ENCODE assay signal across 1 cellular context in the genomic region with DNA sequence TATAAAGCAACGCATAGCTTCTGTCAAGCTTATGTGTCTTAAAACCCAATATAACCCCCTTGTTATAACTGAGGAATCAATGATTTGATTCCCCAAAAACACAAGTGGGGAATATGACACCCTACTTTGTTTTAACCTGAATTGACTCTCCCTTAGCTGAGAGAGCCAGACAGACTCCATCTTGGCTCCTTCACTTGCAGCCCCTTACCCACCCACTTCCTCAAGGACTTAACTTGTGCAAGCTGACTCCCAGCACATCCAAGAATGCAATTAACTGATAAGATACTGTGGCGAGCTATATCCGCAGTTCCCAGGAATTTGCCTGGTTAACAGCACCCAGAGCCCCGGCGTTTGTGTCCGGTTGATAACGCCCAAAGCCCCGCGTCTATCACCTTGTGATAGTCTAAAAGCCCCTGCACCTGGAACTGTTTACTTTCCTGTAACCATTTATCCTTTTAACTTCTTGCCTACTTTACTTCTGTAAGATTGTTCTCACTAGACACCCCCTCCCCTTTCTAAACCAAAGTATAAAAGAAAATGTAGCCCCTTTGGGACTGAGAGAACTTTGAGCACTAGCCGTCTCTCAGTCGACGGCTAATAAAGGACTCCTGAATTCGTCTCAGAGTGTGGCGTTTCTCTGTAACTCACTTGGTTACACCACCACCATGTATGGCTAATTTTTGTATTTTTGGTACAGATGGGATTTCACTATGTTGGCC.
TF ChIP-seq lines count a peak whose summit lies in the region.
"Not testable (repeated sequence)": the region's sequence is repeated elsewhere in the genome, so short reads cannot be mapped to it uniquely, and the experiment has no call there.

No MANE protein-coding gene starts in this region.

TF ChIP-seq in K562, 482 proteins besides CTCF, POLR2A, EP300 and RAD21 (continued from another document and continues in another):
- TF ChIP-seq, protein P1, sequence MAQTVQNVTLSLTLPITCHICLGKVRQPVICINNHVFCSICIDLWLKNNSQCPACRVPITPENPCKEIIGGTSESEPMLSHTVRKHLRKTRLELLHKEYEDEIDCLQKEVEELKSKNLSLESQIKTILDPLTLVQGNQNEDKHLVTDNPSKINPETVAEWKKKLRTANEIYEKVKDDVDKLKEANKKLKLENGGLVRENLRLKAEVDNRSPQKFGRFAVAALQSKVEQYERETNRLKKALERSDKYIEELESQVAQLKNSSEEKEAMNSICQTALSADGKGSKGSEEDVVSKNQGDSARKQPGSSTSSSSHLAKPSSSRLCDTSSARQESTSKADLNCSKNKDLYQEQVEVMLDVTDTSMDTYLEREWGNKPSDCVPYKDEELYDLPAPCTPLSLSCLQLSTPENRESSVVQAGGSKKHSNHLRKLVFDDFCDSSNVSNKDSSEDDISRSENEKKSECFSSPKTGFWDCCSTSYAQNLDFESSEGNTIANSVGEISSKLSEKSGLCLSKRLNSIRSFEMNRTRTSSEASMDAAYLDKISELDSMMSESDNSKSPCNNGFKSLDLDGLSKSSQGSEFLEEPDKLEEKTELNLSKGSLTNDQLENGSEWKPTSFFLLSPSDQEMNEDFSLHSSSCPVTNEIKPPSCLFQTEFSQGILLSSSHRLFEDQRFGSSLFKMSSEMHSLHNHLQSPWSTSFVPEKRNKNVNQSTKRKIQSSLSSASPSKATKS (CRISPR knock-in tag; IDR thresholded peaks at IDR 0.05), result peak; percentile 98
- TF ChIP-seq, protein P2, sequence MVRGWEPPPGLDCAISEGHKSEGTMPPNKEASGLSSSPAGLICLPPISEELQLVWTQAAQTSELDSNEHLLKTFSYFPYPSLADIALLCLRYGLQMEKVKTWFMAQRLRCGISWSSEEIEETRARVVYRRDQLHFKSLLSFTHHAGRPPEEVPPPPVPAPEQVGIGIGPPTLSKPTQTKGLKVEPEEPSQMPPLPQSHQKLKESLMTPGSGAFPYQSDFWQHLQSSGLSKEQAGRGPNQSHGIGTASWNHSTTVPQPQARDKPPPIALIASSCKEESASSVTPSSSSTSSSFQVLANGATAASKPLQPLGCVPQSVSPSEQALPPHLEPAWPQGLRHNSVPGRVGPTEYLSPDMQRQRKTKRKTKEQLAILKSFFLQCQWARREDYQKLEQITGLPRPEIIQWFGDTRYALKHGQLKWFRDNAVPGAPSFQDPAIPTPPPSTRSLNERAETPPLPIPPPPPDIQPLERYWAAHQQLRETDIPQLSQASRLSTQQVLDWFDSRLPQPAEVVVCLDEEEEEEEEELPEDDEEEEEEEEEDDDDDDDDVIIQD (CRISPR knock-in tag; IDR thresholded peaks at IDR 0.05), result peak; percentile 99
- TF ChIP-seq, protein P3, sequence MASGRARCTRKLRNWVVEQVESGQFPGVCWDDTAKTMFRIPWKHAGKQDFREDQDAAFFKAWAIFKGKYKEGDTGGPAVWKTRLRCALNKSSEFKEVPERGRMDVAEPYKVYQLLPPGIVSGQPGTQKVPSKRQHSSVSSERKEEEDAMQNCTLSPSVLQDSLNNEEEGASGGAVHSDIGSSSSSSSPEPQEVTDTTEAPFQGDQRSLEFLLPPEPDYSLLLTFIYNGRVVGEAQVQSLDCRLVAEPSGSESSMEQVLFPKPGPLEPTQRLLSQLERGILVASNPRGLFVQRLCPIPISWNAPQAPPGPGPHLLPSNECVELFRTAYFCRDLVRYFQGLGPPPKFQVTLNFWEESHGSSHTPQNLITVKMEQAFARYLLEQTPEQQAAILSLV (tag; IDR thresholded peaks at IDR 0.05), result peak; percentile 98
- peak; percentile 100 for TF ChIP-seq ZNF311 (CRISPR knock-in tag; IDR thresholded peaks at IDR 0.05)
- TF ChIP-seq CEBPG (CRISPR knock-in tag; IDR thresholded peaks at IDR 0.05), result not testable (repeated sequence)
- peak in 1 of 2 experiments; percentile 31; a peak in 1 of 4 replicates for TF ChIP-seq CEBPG (tag; conservative IDR thresholded peaks at IDR 0.05 in 1 of 2, IDR thresholded peaks at IDR 0.05 in 1 of 2)
- peak; percentile 100 for TF ChIP-seq ZNF165 (CRISPR knock-in tag; IDR thresholded peaks at IDR 0.05; ENCODE audit: borderline replicate concordance)
- peak; percentile 96 for TF ChIP-seq TEAD2 (tag; IDR thresholded peaks at IDR 0.05)
- TF ChIP-seq ZNF347 (CRISPR knock-in tag; IDR thresholded peaks at IDR 0.05; ENCODE audit: low read depth), result peak; percentile 92
- TF ChIP-seq SMARCA4 (IDR thresholded peaks at IDR 0.05), result 0 out of 2 replicates have a peak, but pooled peaks have one; percentile 22
- TF ChIP-seq ADNP (tag; IDR thresholded peaks at IDR 0.05), result peak; percentile 44; the same call in 1 of the 2 replicates
- TF ChIP-seq BCL6 (CRISPR knock-in tag; IDR thresholded peaks at IDR 0.05), result peak; percentile 99
- TF ChIP-seq GATAD2A (IDR thresholded peaks at IDR 0.05), result peak; percentile 100
- TF ChIP-seq ARID1B (IDR thresholded peaks at IDR 0.05), result peak; percentile 84
- TF ChIP-seq, protein P4, sequence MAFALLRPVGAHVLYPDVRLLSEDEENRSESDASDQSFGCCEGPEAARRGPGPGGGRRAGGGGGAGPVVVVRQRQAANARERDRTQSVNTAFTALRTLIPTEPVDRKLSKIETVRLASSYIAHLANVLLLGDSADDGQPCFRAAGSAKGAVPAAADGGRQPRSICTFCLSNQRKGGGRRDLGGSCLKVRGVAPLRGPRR (CRISPR knock-in tag; IDR thresholded peaks at IDR 0.05), result peak; percentile 99
- TF ChIP-seq, protein P5, sequence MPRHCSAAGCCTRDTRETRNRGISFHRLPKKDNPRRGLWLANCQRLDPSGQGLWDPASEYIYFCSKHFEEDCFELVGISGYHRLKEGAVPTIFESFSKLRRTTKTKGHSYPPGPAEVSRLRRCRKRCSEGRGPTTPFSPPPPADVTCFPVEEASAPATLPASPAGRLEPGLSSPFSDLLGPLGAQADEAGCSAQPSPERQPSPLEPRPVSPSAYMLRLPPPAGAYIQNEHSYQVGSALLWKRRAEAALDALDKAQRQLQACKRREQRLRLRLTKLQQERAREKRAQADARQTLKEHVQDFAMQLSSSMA (CRISPR knock-in tag; IDR thresholded peaks at IDR 0.05), result peak; percentile 95
- TF ChIP-seq, protein P6, sequence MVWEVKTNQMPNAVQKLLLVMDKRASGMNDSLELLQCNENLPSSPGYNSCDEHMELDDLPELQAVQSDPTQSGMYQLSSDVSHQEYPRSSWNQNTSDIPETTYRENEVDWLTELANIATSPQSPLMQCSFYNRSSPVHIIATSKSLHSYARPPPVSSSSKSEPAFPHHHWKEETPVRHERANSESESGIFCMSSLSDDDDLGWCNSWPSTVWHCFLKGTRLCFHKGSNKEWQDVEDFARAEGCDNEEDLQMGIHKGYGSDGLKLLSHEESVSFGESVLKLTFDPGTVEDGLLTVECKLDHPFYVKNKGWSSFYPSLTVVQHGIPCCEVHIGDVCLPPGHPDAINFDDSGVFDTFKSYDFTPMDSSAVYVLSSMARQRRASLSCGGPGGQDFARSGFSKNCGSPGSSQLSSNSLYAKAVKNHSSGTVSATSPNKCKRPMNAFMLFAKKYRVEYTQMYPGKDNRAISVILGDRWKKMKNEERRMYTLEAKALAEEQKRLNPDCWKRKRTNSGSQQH (CRISPR knock-in tag; IDR thresholded peaks at IDR 0.05), result peak; percentile 99
- TF ChIP-seq CCNT2 (IDR thresholded peaks at IDR 0.05; ENCODE audit: borderline replicate concordance, extremely low read depth, insufficient read length, low read depth, low read length), result peak; percentile 22
- TF ChIP-seq ZNF699 (CRISPR knock-in tag; IDR thresholded peaks at IDR 0.05; ENCODE audit: insufficient replicate concordance), result peak; percentile 97
- TF ChIP-seq, protein P7, sequence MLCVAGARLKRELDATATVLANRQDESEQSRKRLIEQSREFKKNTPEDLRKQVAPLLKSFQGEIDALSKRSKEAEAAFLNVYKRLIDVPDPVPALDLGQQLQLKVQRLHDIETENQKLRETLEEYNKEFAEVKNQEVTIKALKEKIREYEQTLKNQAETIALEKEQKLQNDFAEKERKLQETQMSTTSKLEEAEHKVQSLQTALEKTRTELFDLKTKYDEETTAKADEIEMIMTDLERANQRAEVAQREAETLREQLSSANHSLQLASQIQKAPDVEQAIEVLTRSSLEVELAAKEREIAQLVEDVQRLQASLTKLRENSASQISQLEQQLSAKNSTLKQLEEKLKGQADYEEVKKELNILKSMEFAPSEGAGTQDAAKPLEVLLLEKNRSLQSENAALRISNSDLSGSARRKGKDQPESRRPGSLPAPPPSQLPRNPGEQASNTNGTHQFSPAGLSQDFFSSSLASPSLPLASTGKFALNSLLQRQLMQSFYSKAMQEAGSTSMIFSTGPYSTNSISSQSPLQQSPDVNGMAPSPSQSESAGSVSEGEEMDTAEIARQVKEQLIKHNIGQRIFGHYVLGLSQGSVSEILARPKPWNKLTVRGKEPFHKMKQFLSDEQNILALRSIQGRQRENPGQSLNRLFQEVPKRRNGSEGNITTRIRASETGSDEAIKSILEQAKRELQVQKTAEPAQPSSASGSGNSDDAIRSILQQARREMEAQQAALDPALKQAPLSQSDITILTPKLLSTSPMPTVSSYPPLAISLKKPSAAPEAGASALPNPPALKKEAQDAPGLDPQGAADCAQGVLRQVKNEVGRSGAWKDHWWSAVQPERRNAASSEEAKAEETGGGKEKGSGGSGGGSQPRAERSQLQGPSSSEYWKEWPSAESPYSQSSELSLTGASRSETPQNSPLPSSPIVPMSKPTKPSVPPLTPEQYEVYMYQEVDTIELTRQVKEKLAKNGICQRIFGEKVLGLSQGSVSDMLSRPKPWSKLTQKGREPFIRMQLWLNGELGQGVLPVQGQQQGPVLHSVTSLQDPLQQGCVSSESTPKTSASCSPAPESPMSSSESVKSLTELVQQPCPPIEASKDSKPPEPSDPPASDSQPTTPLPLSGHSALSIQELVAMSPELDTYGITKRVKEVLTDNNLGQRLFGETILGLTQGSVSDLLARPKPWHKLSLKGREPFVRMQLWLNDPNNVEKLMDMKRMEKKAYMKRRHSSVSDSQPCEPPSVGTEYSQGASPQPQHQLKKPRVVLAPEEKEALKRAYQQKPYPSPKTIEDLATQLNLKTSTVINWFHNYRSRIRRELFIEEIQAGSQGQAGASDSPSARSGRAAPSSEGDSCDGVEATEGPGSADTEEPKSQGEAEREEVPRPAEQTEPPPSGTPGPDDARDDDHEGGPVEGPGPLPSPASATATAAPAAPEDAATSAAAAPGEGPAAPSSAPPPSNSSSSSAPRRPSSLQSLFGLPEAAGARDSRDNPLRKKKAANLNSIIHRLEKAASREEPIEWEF (CRISPR knock-in tag; IDR thresholded peaks at IDR 0.05), result peak; percentile 86
- peak; percentile 99 for TF ChIP-seq E2F3 (CRISPR knock-in tag; IDR thresholded peaks at IDR 0.05)
- peak; percentile 99 for TF ChIP-seq ZNF41 (CRISPR knock-in tag; conservative IDR thresholded peaks at IDR 0.05)
- TF ChIP-seq PYGO2 (tag; IDR thresholded peaks at IDR 0.05), result peak; percentile 97
- peak; percentile 61; the same call in 1 of the 2 replicates for TF ChIP-seq POLR2AphosphoS5 (IDR thresholded peaks at IDR 0.05; ENCODE audit: control insufficient read depth, insufficient read depth, low read depth, low read length)
- TF ChIP-seq, protein P8, sequence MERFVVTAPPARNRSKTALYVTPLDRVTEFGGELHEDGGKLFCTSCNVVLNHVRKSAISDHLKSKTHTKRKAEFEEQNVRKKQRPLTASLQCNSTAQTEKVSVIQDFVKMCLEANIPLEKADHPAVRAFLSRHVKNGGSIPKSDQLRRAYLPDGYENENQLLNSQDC (CRISPR knock-in tag; IDR thresholded peaks at IDR 0.05), result peak; percentile 78
- TF ChIP-seq CBFA2T3 (IDR thresholded peaks at IDR 0.05), result peak; percentile 82
- TF ChIP-seq, protein P9, sequence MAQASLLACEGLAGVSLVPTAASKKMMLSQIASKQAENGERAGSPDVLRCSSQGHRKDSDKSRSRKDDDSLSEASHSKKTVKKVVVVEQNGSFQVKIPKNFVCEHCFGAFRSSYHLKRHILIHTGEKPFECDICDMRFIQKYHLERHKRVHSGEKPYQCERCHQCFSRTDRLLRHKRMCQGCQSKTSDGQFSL (CRISPR knock-in tag; IDR thresholded peaks at IDR 0.05), result not testable (repeated sequence)
- TF ChIP-seq, protein P9 (tag; IDR thresholded peaks at IDR 0.05), result peak in 1 of 2 experiments; percentile 99; a peak in 2 of 4 replicates
- TF ChIP-seq PPARD (CRISPR knock-in tag; IDR thresholded peaks at IDR 0.05), result peak; percentile 98
- TF ChIP-seq SMARCE1 (IDR thresholded peaks at IDR 0.05), result peak; percentile 57
- peak; percentile 50 for TF ChIP-seq FOSL1 (tag; conservative IDR thresholded peaks at IDR 0.05)
- TF ChIP-seq ZNF239 (CRISPR knock-in tag; IDR thresholded peaks at IDR 0.05), result peak; percentile 98
- TF ChIP-seq ELF1 (tag; IDR thresholded peaks at IDR 0.05), result 0 out of 2 replicates have a peak, but pooled peaks have one; percentile 22
- TF ChIP-seq, protein P10, sequence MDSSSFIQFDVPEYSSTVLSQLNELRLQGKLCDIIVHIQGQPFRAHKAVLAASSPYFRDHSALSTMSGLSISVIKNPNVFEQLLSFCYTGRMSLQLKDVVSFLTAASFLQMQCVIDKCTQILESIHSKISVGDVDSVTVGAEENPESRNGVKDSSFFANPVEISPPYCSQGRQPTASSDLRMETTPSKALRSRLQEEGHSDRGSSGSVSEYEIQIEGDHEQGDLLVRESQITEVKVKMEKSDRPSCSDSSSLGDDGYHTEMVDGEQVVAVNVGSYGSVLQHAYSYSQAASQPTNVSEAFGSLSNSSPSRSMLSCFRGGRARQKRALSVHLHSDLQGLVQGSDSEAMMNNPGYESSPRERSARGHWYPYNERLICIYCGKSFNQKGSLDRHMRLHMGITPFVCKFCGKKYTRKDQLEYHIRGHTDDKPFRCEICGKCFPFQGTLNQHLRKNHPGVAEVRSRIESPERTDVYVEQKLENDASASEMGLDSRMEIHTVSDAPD (CRISPR knock-in tag; IDR thresholded peaks at IDR 0.05), result peak; percentile 98
- peak; percentile 99 for TF ChIP-seq HDAC8 (tag; IDR thresholded peaks at IDR 0.05)
- TF ChIP-seq, protein P11, sequence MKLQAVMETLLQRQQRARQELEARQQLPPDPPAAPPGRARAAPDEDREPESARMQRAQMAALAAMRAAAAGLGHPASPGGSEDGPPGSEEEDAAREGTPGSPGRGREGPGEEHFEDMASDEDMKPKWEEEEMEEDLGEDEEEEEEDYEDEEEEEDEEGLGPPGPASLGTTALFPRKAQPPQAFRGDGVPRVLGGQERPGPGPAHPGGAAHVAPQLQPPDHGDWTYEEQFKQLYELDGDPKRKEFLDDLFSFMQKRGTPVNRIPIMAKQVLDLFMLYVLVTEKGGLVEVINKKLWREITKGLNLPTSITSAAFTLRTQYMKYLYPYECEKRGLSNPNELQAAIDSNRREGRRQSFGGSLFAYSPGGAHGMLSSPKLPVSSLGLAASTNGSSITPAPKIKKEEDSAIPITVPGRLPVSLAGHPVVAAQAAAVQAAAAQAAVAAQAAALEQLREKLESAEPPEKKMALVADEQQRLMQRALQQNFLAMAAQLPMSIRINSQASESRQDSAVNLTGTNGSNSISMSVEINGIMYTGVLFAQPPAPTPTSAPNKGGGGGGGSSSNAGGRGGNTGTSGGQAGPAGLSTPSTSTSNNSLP (IDR thresholded peaks at IDR 0.05; ENCODE audit: borderline replicate concordance, low read depth, low read length), result 0 out of 2 replicates have a peak, but pooled peaks have one; percentile 17
